Comparison of ENCODE assay signal across 18 cellular contexts in the genomic region with DNA sequence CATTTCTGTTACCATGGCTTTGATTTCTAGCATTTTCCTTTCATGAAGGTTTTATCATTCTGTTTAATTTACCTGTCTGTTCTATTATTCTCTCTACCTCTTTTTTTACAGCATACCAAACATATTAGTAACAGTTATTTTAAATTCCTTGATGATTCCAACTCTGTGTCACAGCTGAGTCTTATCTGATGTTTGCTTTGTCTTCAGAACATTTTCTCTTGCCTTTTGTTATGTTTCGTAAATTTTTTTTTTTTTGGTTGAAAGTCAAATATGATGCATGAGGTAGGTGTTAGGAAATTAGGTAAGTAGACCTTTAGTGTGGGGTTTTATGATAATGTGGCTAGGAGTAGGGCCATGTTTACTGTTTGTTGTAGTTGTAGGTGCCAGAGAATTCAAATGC.
"Had no signal": no experiment of that assay in that cellular context is flagged by ENCODE, and none has a peak within 500 bp of the region (broad histone marks: within the 10 kb centered on the region; RNA-seq: fewer than 3 reads in every experiment).

No MANE protein-coding gene starts in this region.

- H3K27ac ChIP-seq: body of pancreas, coronary artery, gastroesophageal sphincter, neutrophil, stomach, testis, upper lobe of left lung had no signal

- H3K36me3 ChIP-seq: gastroesophageal sphincter, neutrophil, stomach, upper lobe of left lung had no signal

- ATAC-seq: body of pancreas, gastroesophageal sphincter, left ventricle myocardium superior, natural killer cell had no signal

- DNase-seq: activated CD4-positive, CD25-positive, alpha-beta regulatory T cell treated with anti-CD3 and anti-CD28 coated beads, Interleukin-2, amount 50 U/mL, for 72 hours; activated naive CD4-positive, alpha-beta T cell treated with anti-CD3 and anti-CD28 coated beads for 36 hours; activated T-cell treated with anti-CD3 and anti-CD28 coated beads for 4 hours; body of pancreas; central memory CD4-positive, alpha-beta T cell; left ventricle myocardium superior; mesenchymal stem cell; natural killer cell; stimulated activated CD4-positive, alpha-beta T cell treated with anti-CD3 and anti-CD28 coated beads, Interleukin-12 subunit alpha, Interleukin-12 subunit beta, amount 100 ng/mL, for 4 hours; stimulated activated CD4-positive, alpha-beta T cell treated with anti-CD3 and anti-CD28 coated beads, Interleukin-2, amount 100 ng/mL, for 24 hours; stomach; T-helper 9 cell; testis; upper lobe of left lung had no signal

- H3K4me3 ChIP-seq: body of pancreas, coronary artery, gastroesophageal sphincter, stomach, testis, upper lobe of left lung had no signal

- H3K27me3 ChIP-seq: body of pancreas, gastroesophageal sphincter, neutrophil, stomach, testis, upper lobe of left lung had no signal

- H3K9me3 ChIP-seq: body of pancreas, gastroesophageal sphincter, neutrophil, stomach, testis, upper lobe of left lung had no signal

- FAIRE-seq: keratinocyte had no signal
